In the genomic region with DNA sequence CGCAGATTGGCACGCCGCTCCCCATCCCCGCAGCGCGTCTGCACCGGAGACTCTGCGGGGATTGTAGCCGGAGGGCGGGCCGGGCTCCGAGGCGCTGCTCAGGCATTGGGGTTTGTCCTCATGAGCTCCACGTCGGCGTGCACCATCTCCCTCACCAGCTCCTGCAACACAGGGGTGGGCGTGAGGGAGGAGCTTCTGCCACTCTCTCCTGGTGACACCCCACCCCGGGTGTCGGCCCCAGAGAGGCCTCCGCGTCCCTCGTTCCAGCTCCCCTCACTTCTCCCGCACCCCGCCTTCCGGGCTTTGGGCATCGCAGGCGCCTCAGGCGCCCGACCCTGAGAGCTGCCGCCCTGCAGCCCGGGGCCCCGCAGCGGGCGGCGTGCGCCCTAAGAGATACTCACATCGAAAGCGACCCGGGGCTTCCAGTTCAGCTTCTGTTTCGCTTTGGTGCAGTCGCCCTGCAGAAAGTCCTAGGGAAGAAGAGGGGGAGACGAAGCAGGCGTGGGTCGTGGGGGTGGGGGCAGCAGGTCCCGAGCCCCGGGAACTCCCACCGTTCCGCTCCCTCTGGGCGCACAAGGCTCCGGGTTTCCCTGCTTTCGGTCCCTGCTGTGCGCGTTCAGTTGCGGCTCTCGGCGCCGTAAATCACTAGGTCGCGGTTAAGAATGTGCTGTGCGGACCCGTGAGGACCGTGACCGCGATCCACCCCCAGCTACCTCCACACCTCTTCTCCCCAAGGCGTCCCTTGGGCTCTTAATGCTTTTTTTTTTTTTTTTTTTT, we compare ENCODE assay signal across 8 cellular contexts. TPM values are rescaled to one million over a fixed set of nuclear protein-coding genes. Genes with fewer than 3 reads are reported as not detected.
DNase-seq lines count a peak whose midpoint lies in the region; ATAC-seq and TF ChIP-seq lines count a peak whose summit lies in the region.

No MANE protein-coding gene starts in this region.

- ATAC-seq in RWPE2 (ENCODE audit: low read depth) (peak; percentile 43), GM18519 (IDR thresholded peaks at IDR 0.05; ENCODE audit: low FRiP score, unreplicated experiment) (no peak), omental fat pad (ENCODE audit: low FRiP score) (no peak)

- H3K4me1 ChIP-seq in RWPE2 (ENCODE audit: insufficient read depth, poor library complexity, severe bottlenecking) (no peaks in the 10 kb centered on the region), parathyroid adenoma (no peaks in the 10 kb centered on the region)

- H3K4me3 ChIP-seq in GM12875 (ENCODE audit: low read depth, low read length), result peak overlapping the region; percentile 67
- H3K4me3 ChIP-seq in RWPE2 (ENCODE audit: severe bottlenecking), result peak overlapping the region; percentile 39
- H3K4me3 ChIP-seq in fibroblast of villous mesenchyme (ENCODE audit: low read depth, low read length), result peak overlapping the region; percentile 42
- peak overlapping the region; percentile 35 for H3K4me3 ChIP-seq in parathyroid adenoma (ENCODE audit: low read depth, low read length)

- H2AFZ ChIP-seq in parathyroid adenoma, result no peak overlapping the region

- DNase-seq in RWPE2 (ENCODE audit: low spot score) (no peak), fibroblast of villous mesenchyme (ENCODE audit: low read depth) (no peak), CD1c-positive myeloid dendritic cell (ENCODE audit: extremely low spot score) (no peak), omental fat pad (ENCODE audit: low spot score) (no peak), NCI-H69 (lab: John Stamatoyannopoulos, UW) (no peak)

- H3K9ac ChIP-seq in parathyroid adenoma, result no peak overlapping the region

- no peaks in the 10 kb centered on the region for H3K9me3 ChIP-seq in RWPE2 (ENCODE audit: severe bottlenecking)
- H3K9me3 ChIP-seq in parathyroid adenoma (ENCODE audit: control insufficient read depth, low read length), result no peaks in the 10 kb centered on the region

- TF ChIP-seq CTCF in GM12875 (IDR thresholded peaks at IDR 0.05; ENCODE audit: borderline replicate concordance, insufficient read depth, low read depth, low read length) (no peak), RWPE2 (IDR thresholded peaks at IDR 0.05; ENCODE audit: poor library complexity, severe bottlenecking) (no peak), fibroblast of villous mesenchyme (IDR thresholded peaks at IDR 0.05; ENCODE audit: insufficient read depth, low read depth, low read length) (no peak), parathyroid adenoma (IDR thresholded peaks at IDR 0.05) (no peak), omental fat pad (IDR thresholded peaks at IDR 0.05) (no peak)

- H3K79me2 ChIP-seq in parathyroid adenoma, result no peaks in the 10 kb centered on the region

- H3K27ac ChIP-seq in RWPE2 (ENCODE audit: poor library complexity, severe bottlenecking) (no peak overlapping the region), parathyroid adenoma (no peak overlapping the region)

- no peak overlapping the region for H3K4me2 ChIP-seq in parathyroid adenoma (ENCODE audit: low read length)

- H3K36me3 ChIP-seq in RWPE2 (ENCODE audit: low read depth) (no peaks in the 10 kb centered on the region), parathyroid adenoma (ENCODE audit: control insufficient read depth, insufficient read depth, low read length) (no peaks in the 10 kb centered on the region)

- H3K27me3 ChIP-seq in RWPE2 (ENCODE audit: insufficient read depth, poor library complexity, severe bottlenecking), result no peaks in the 10 kb centered on the region
- H3K27me3 ChIP-seq in parathyroid adenoma (ENCODE audit: control insufficient read depth, insufficient read depth, low read length), result peaks cover 10% of the 10 kb centered on the region

RNA-seq across cellular contexts. Expression of a gene that starts 14.5 kb away (rescaled TPM):
- total RNA-seq in fibroblast of villous mesenchyme (1.9 and 2.2 TPM in 2 replicates), omental fat pad (10 to 100 TPM in 1 of 4 donors, 1 to 10 TPM in 3; 3.8 to 10.1 (median 6.7) TPM)
